16 cellular contexts compared by ENCODE assay signal in the genomic region with DNA sequence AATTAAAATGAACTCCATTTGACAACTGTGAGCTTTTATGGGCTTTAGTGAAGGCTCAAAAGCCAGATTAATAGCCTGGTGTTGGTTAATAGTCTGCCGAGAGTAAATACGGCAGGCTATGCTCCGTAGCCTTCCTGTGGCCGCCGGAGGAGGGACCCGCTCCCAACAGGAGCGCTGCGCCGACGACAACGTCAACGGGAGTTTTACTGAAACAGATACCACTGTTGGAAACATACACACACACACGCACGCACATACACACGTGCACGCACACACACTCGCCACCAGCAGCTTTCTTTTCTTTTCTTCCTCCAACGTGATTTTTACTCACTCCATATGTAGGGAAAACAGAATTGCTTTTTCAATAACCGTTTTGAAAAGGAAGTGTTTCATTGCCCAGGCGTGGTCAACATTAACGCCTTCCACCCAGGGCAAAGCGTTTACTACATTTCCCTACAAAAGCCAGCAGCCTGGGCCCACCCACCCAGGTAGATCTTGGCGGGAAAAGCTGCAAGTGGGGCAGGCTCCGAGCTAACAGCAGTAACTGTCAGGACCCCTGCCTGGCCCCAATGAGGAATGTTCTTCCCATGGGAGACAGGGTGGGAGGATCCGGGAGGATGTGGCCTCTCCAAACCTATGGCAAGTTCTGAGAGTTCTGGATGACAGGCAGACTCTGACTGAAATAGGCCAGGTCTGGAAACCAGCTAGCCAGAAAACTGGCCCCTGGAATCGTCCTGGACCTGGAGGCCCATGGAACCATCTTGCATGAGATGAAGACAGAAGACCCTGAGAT.
A peak's percentile ranks its signal among the peaks of the same experiment; 100 is the strongest.
DNase-seq lines count a peak whose midpoint lies in the region; TF ChIP-seq lines count a peak whose summit lies in the region.
"Had no signal": no experiment of that assay in that cellular context is flagged by ENCODE, and none has a peak within 500 bp of the region (broad histone marks: within the 10 kb centered on the region; RNA-seq: fewer than 3 reads in every experiment).

No MANE protein-coding gene starts in this region.

- intact Hi-C loops in CD14-positive monocyte (cut with micrococcal nuclease) = no loop called here

- peak overlapping the region; percentile 51 for H3K4me2 ChIP-seq in osteoblast (ENCODE audit: insufficient read depth, low read length)
- H3K4me2 ChIP-seq: BLaER1 had no signal

- peak overlapping the region in 1 of 7 donors; percentile 37 for H3K27ac Mint-ChIP-seq in CD14-positive monocyte
- H3K27ac Mint-ChIP-seq: activated naive CD8-positive, alpha-beta T cell; memory B cell had no signal

- H3K36me3 ChIP-seq in WERI-Rb-1 (peaks cover 53% of the 10 kb centered on the region), osteoblast (ENCODE audit: insufficient read depth, low read length) (no peaks in the 10 kb centered on the region)
- H3K36me3 ChIP-seq: esophagus muscularis mucosa, MG63, upper lobe of left lung had no signal

- H3K4me3 ChIP-seq in WERI-Rb-1 (ENCODE audit: low read depth, low read length) (no peak overlapping the region), fibroblast of pulmonary artery (replicated peaks; ENCODE audit: low read depth, low read length) (peak overlapping the region; percentile 12), osteoblast (ENCODE audit: insufficient read depth, low read length) (peak overlapping the region; percentile 37)
- H3K4me3 ChIP-seq: BLaER1, MG63, upper lobe of left lung had no signal

- peaks cover 0 to 2% (median 0%) of the 10 kb centered on the region in 7 donors for H3K9me3 Mint-ChIP-seq in CD14-positive monocyte
- H3K9me3 Mint-ChIP-seq: memory B cell had no signal

- TF ChIP-seq CTCF in CD14-positive monocyte (IDR thresholded peaks at IDR 0.05) = no peak
- no peak for TF ChIP-seq CTCF in WERI-Rb-1 (IDR thresholded peaks at IDR 0.05; ENCODE audit: low read depth, low read length)
- TF ChIP-seq CTCF in fibroblast of pulmonary artery (IDR thresholded peaks at IDR 0.05; ENCODE audit: low read length, missing control alignments) = no peak
- no peak for TF ChIP-seq CTCF in osteoblast (IDR thresholded peaks at IDR 0.05; ENCODE audit: extremely low read depth, low read depth, low read length)

- no peaks in the 10 kb centered on the region for H4K20me1 ChIP-seq in osteoblast (ENCODE audit: insufficient read depth, low read length)

- H3K27me3 Mint-ChIP-seq in CD14-positive monocyte (ENCODE audit: low read depth in 3 of 3) = peaks cover 10 to 22% (median 11%) of the 10 kb centered on the region in 3 donors
- H3K27me3 Mint-ChIP-seq: memory B cell had no signal

- no peaks in the 10 kb centered on the region for H3K27me3 ChIP-seq in WERI-Rb-1 (ENCODE audit: insufficient read depth, low read depth, severe bottlenecking)
- H3K27me3 ChIP-seq in osteoblast (ENCODE audit: insufficient read depth, low read length) = peaks cover 18% of the 10 kb centered on the region
- H3K27me3 ChIP-seq: BLaER1, MG63, upper lobe of left lung had no signal

- no peaks in the 10 kb centered on the region for H3K9me3 ChIP-seq in WERI-Rb-1 (ENCODE audit: severe bottlenecking)
- H3K9me3 ChIP-seq in osteoblast (ENCODE audit: low read depth, low read length) = no peaks in the 10 kb centered on the region
- H3K9me3 ChIP-seq: BLaER1, esophagus muscularis mucosa, MG63, upper lobe of left lung had no signal

- peak overlapping the region; percentile 41 for H2AFZ ChIP-seq in osteoblast (ENCODE audit: low read length)
- H2AFZ ChIP-seq: parathyroid adenoma had no signal

- peak overlapping the region; percentile 52 to 76 for H3K4me3 Mint-ChIP-seq in CD14-positive monocyte
- H3K4me3 Mint-ChIP-seq: activated naive CD8-positive, alpha-beta T cell; memory B cell had no signal

- no peaks in the 10 kb centered on the region for H3K36me3 Mint-ChIP-seq in CD14-positive monocyte
- H3K36me3 Mint-ChIP-seq: activated naive CD8-positive, alpha-beta T cell had no signal

- DNase-seq in CD14-positive monocyte (ENCODE audit: low spot score) (no peak), WERI-Rb-1 (peak; percentile 67), fibroblast of pulmonary artery (ENCODE audit: low read depth) (peak; percentile 16), osteoblast (ENCODE audit: insufficient read length, low spot score, missing footprints) (no peak), nucleus accumbens (lab: John Stamatoyannopoulos, UW) (no peak), T-helper 9 cell (no peak), NOMO-1 treated with DMSO at 0.1 percent for 48 hours (lab: John Stamatoyannopoulos, UW; ENCODE audit: unreplicated experiment) (no peak)
- no peak for DNase-seq in stimulated activated CD4-positive, alpha-beta T cell treated with anti-CD3 and anti-CD28 coated beads, Interleukin-2, amount 100 ng/mL, for 48 hours
- DNase-seq: EL, MG63 had no signal

- H3K27ac ChIP-seq in WERI-Rb-1 (no peak overlapping the region), osteoblast (ENCODE audit: low read depth, low read length) (no peak overlapping the region)
- H3K27ac ChIP-seq: BLaER1, esophagus muscularis mucosa, parathyroid adenoma, upper lobe of left lung had no signal

- no peaks in the 10 kb centered on the region for H3K79me2 ChIP-seq in osteoblast (ENCODE audit: insufficient read depth, low read length)
- H3K79me2 ChIP-seq: parathyroid adenoma had no signal

- H3K4me1 ChIP-seq in osteoblast (ENCODE audit: insufficient read depth, low read length) = no peaks in the 10 kb centered on the region
- H3K4me1 ChIP-seq: esophagus muscularis mucosa, parathyroid adenoma, upper lobe of left lung had no signal

- peaks cover 6% of the 10 kb centered on the region for H3K4me1 Mint-ChIP-seq in CD14-positive monocyte

Comparison
In these comparisons a context has a peak if more than half of its experiments do, and no peak if none do; other contexts are left out.
1. DNase-seq: peak in WERI-Rb-1 (single experiment) and fibroblast of pulmonary artery (single experiment); none in CD14-positive monocyte (single experiment), osteoblast (single experiment), nucleus accumbens (0 of 56), stimulated activated CD4-positive, alpha-beta T cell treated with anti-CD3 and anti-CD28 coated beads, Interleukin-2, amount 100 ng/mL, for 48 hours (0 of 2), T-helper 9 cell (single experiment) and NOMO-1 treated with DMSO at 0.1 percent for 48 hours (single experiment).